ENCODE assay signal across 1 cellular context in genomic region chr2:215432759-215433594, GRCh38.
TF ChIP-seq lines count a peak whose summit lies in the region.

No MANE protein-coding gene starts in this region.

TF ChIP-seq in HepG2, 621 proteins besides CTCF, POLR2A, EP300 and RAD21 (continued from another document):
- TF ChIP-seq, protein P1, sequence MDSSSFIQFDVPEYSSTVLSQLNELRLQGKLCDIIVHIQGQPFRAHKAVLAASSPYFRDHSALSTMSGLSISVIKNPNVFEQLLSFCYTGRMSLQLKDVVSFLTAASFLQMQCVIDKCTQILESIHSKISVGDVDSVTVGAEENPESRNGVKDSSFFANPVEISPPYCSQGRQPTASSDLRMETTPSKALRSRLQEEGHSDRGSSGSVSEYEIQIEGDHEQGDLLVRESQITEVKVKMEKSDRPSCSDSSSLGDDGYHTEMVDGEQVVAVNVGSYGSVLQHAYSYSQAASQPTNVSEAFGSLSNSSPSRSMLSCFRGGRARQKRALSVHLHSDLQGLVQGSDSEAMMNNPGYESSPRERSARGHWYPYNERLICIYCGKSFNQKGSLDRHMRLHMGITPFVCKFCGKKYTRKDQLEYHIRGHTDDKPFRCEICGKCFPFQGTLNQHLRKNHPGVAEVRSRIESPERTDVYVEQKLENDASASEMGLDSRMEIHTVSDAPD (CRISPR knock-in tag; IDR thresholded peaks at IDR 0.05): no peak
- no peak for TF ChIP-seq ZFP41 (CRISPR knock-in tag; IDR thresholded peaks at IDR 0.05; ENCODE audit: borderline replicate concordance)
- 0 out of 2 replicates have a peak, but pooled peaks have one; percentile 41 for TF ChIP-seq ZNF558 (CRISPR knock-in tag; IDR thresholded peaks at IDR 0.05; ENCODE audit: borderline replicate concordance)
- peak; percentile 73 for TF ChIP-seq AGO2 (optimal IDR thresholded peaks at IDR 0.05; ENCODE audit: low read depth, low read length)
- TF ChIP-seq ETV5 (CRISPR knock-in tag; IDR thresholded peaks at IDR 0.05; ENCODE audit: borderline replicate concordance): no peak
- no peak for TF ChIP-seq MBD4 (IDR thresholded peaks at IDR 0.05; ENCODE audit: borderline replicate concordance, low read length)
- TF ChIP-seq ZNF629 (CRISPR knock-in tag; conservative IDR thresholded peaks at IDR 0.05): no peak
- TF ChIP-seq ZNF224 (CRISPR knock-in tag; IDR thresholded peaks at IDR 0.05): no peak
- TF ChIP-seq MYPOP (CRISPR knock-in tag; IDR thresholded peaks at IDR 0.05): no peak
- TF ChIP-seq, protein P2, sequence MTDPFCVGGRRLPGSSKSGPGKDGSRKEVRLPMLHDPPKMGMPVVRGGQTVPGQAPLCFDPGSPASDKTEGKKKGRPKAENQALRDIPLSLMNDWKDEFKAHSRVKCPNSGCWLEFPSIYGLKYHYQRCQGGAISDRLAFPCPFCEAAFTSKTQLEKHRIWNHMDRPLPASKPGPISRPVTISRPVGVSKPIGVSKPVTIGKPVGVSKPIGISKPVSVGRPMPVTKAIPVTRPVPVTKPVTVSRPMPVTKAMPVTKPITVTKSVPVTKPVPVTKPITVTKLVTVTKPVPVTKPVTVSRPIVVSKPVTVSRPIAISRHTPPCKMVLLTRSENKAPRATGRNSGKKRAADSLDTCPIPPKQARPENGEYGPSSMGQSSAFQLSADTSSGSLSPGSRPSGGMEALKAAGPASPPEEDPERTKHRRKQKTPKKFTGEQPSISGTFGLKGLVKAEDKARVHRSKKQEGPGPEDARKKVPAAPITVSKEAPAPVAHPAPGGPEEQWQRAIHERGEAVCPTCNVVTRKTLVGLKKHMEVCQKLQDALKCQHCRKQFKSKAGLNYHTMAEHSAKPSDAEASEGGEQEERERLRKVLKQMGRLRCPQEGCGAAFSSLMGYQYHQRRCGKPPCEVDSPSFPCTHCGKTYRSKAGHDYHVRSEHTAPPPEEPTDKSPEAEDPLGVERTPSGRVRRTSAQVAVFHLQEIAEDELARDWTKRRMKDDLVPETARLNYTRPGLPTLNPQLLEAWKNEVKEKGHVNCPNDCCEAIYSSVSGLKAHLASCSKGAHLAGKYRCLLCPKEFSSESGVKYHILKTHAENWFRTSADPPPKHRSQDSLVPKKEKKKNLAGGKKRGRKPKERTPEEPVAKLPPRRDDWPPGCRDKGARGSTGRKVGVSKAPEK (CRISPR knock-in tag; IDR thresholded peaks at IDR 0.05; ENCODE audit: borderline replicate concordance): peak; percentile 62; the same call in 1 of the 2 replicates
- no peak for TF ChIP-seq SMYD3 (CRISPR knock-in tag; IDR thresholded peaks at IDR 0.05)
- TF ChIP-seq ZNF550 (CRISPR knock-in tag; IDR thresholded peaks at IDR 0.05; ENCODE audit: borderline replicate concordance): no peak
- TF ChIP-seq SP4 (CRISPR knock-in tag; IDR thresholded peaks at IDR 0.05): no peak
- no peak for TF ChIP-seq ZNF232 (CRISPR knock-in tag; IDR thresholded peaks at IDR 0.05; ENCODE audit: borderline replicate concordance)
- no peak for TF ChIP-seq ARHGAP35 (CRISPR knock-in tag; IDR thresholded peaks at IDR 0.05; ENCODE audit: borderline replicate concordance)
- TF ChIP-seq ZNF329 (CRISPR knock-in tag; IDR thresholded peaks at IDR 0.05; ENCODE audit: low read depth): no peak
- TF ChIP-seq MEIS1 (CRISPR knock-in tag; IDR thresholded peaks at IDR 0.05; ENCODE audit: borderline replicate concordance): no peak
- TF ChIP-seq TOE1 (CRISPR knock-in tag; IDR thresholded peaks at IDR 0.05): no peak
- TF ChIP-seq POGZ (CRISPR knock-in tag; IDR thresholded peaks at IDR 0.05): no peak
- TF ChIP-seq SALL2 (CRISPR knock-in tag; IDR thresholded peaks at IDR 0.05): no peak
- TF ChIP-seq ZNF256 (CRISPR knock-in tag; conservative IDR thresholded peaks at IDR 0.05): peak; percentile 5; the same call in 1 of the 2 replicates
- TF ChIP-seq ZNF362 (CRISPR knock-in tag; IDR thresholded peaks at IDR 0.05; ENCODE audit: borderline replicate concordance): no peak
- TF ChIP-seq SMAD9 (CRISPR knock-in tag; IDR thresholded peaks at IDR 0.05): no peak
- TF ChIP-seq ZNF432 (CRISPR knock-in tag; IDR thresholded peaks at IDR 0.05; ENCODE audit: borderline replicate concordance): no peak
- TF ChIP-seq ZNF501 (CRISPR knock-in tag; IDR thresholded peaks at IDR 0.05): no peak
- no peak for TF ChIP-seq MTF2 (CRISPR knock-in tag; IDR thresholded peaks at IDR 0.05; ENCODE audit: borderline replicate concordance)
- TF ChIP-seq GATAD2A (CRISPR knock-in tag; IDR thresholded peaks at IDR 0.05): no peak; the same call in 1 of the 2 replicates
- TF ChIP-seq PTBP1 (IDR thresholded peaks at IDR 0.05; ENCODE audit: low read depth, low read length, poor library complexity, severe bottlenecking): no peak
- no peak for TF ChIP-seq CSRNP1 (CRISPR knock-in tag; IDR thresholded peaks at IDR 0.05)
- TF ChIP-seq ZNF451 (CRISPR knock-in tag; IDR thresholded peaks at IDR 0.05): no peak
- TF ChIP-seq GPBP1L1 (CRISPR knock-in tag; IDR thresholded peaks at IDR 0.05): no peak
- TF ChIP-seq ZNF121 (CRISPR knock-in tag; IDR thresholded peaks at IDR 0.05): 0 out of 2 replicates have a peak, but pooled peaks have one; percentile 4
- no peak for TF ChIP-seq ZNF549 (CRISPR knock-in tag; IDR thresholded peaks at IDR 0.05)
- TF ChIP-seq, protein P3, sequence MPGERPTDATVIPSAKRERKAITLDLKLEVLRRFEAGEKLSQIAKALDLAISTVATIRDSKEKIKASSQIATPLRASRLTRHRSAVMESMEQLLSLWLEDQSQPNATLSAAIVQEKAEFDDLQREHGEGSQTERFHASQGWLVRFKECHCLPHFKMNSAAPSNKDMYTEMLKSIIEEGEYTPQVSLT (CRISPR knock-in tag; IDR thresholded peaks at IDR 0.05; ENCODE audit: borderline replicate concordance, low read depth): no peak
- no peak for TF ChIP-seq MLLT10 (CRISPR knock-in tag; IDR thresholded peaks at IDR 0.05)
- TF ChIP-seq DNMT3B (CRISPR knock-in tag; conservative IDR thresholded peaks at IDR 0.05): no peak
- peak; percentile 92; the same call in 1 of the 2 replicates for TF ChIP-seq AFF4 (CRISPR knock-in tag; IDR thresholded peaks at IDR 0.05)
- peak; percentile 45; the same call in 1 of the 2 replicates for TF ChIP-seq SSRP1 (CRISPR knock-in tag; IDR thresholded peaks at IDR 0.05)
- TF ChIP-seq CC2D1A (CRISPR knock-in tag; IDR thresholded peaks at IDR 0.05): 0 out of 2 replicates have a peak, but pooled peaks have one; percentile 31
- TF ChIP-seq NKX3-1 (CRISPR knock-in tag; IDR thresholded peaks at IDR 0.05): no peak
- TF ChIP-seq ZKSCAN8 (CRISPR knock-in tag; IDR thresholded peaks at IDR 0.05; ENCODE audit: borderline replicate concordance): no peak
- no peak for TF ChIP-seq ZFYVE20 (CRISPR knock-in tag; IDR thresholded peaks at IDR 0.05; ENCODE audit: borderline replicate concordance, low read depth)
- TF ChIP-seq, protein P4, sequence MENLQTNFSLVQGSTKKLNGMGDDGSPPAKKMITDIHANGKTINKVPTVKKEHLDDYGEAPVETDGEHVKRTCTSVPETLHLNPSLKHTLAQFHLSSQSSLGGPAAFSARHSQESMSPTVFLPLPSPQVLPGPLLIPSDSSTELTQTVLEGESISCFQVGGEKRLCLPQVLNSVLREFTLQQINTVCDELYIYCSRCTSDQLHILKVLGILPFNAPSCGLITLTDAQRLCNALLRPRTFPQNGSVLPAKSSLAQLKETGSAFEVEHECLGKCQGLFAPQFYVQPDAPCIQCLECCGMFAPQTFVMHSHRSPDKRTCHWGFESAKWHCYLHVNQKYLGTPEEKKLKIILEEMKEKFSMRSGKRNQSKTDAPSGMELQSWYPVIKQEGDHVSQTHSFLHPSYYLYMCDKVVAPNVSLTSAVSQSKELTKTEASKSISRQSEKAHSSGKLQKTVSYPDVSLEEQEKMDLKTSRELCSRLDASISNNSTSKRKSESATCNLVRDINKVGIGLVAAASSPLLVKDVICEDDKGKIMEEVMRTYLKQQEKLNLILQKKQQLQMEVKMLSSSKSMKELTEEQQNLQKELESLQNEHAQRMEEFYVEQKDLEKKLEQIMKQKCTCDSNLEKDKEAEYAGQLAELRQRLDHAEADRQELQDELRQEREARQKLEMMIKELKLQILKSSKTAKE (CRISPR knock-in tag; IDR thresholded peaks at IDR 0.05; ENCODE audit: borderline replicate concordance): no peak
- TF ChIP-seq ZNF883 (CRISPR knock-in tag; IDR thresholded peaks at IDR 0.05; ENCODE audit: not compliant biosample characterization): no peak
- TF ChIP-seq ZNF678 (CRISPR knock-in tag; IDR thresholded peaks at IDR 0.05): no peak
- 0 out of 2 replicates have a peak, but pooled peaks have one; percentile 3 for TF ChIP-seq TBX2 (CRISPR knock-in tag; IDR thresholded peaks at IDR 0.05; ENCODE audit: borderline replicate concordance)
- peak; percentile 7; the same call in 1 of the 2 replicates for TF ChIP-seq ZNF335 (CRISPR knock-in tag; IDR thresholded peaks at IDR 0.05)
- no peak for TF ChIP-seq ZFP91 (CRISPR knock-in tag; IDR thresholded peaks at IDR 0.05; ENCODE audit: borderline replicate concordance)
- peak; percentile 82; the same call in 1 of the 2 replicates for TF ChIP-seq AKAP8 (CRISPR knock-in tag; IDR thresholded peaks at IDR 0.05)
TF ChIP-seq in HepG2: peak in this region for 49.
